ENCODE assay signal across 8 cellular contexts in genomic region chr1:28417441-28418277, GRCh38. TPM values are rescaled to one million over a fixed set of nuclear protein-coding genes. Genes with fewer than 3 reads are reported as not detected.
A peak's percentile ranks its signal among the peaks of the same experiment; 100 is the strongest.
DNase-seq lines count a peak whose midpoint lies in the region; TF ChIP-seq lines count a peak whose summit lies in the region.

No MANE protein-coding gene starts in this region.

- DNase-seq in activated naive CD4-positive, alpha-beta T cell treated with Interleukin-2 at 50 U/mL for 16 hours: peak; percentile 10
- no peak for DNase-seq in activated naive CD4-positive, alpha-beta T cell treated with anti-CD3 and anti-CD28 coated beads, Interleukin-2, amount 50 U/mL, for 16 hours
- DNase-seq in OCI-LY7 (ENCODE audit: low spot score) (no peak), stromal cell of bone marrow (ENCODE audit: low read depth) (peak; percentile 52), uterus (no peak), CD14-positive monocyte (ENCODE audit: low spot score) (no peak), T-helper 9 cell (no peak)

- no peak overlapping the region for H2AFZ ChIP-seq in OCI-LY7 (ENCODE audit: low read length)

- intact Hi-C loops in OCI-LY7 (cut with micrococcal nuclease; ENCODE audit: unreplicated experiment) (loop anchor here (5.0 kb wide), 1 partner anchor 35 kb away; no protein-coding TSS in a partner anchor), uterus (cut with DNase I; ENCODE audit: low total_unique reads) (no loop called here), CD14-positive monocyte (cut with micrococcal nuclease) (no loop called here)

- POLR2A ChIA-PET in OCI-LY7 (lab: Charles Lee): interaction anchor here (0.8 kb wide), 1 partner anchor 15 kb away, joined by 5 read pairs; no protein-coding TSS in a partner anchor

- H3K27me3 ChIP-seq in endocrine pancreas (ENCODE audit: control insufficient read depth, insufficient read depth, low read length) (no peaks in the 10 kb centered on the region), uterus (no peaks in the 10 kb centered on the region)

- no peak overlapping the region for H3K4me3 ChIP-seq in OCI-LY7 (ENCODE audit: low read depth, low read length, poor library complexity, severe bottlenecking)
- peak overlapping the region; percentile 77 for H3K4me3 ChIP-seq in endocrine pancreas (ENCODE audit: control insufficient read depth, insufficient read depth, low read length)
- no peak overlapping the region for H3K4me3 ChIP-seq in uterus

- H3K9me2 ChIP-seq in OCI-LY7 (ENCODE audit: insufficient read depth, low read length): no peaks in the 10 kb centered on the region

- H3K36me3 ChIP-seq in OCI-LY7 (ENCODE audit: insufficient read depth, low read length) (no peaks in the 10 kb centered on the region), endocrine pancreas (ENCODE audit: control insufficient read depth, insufficient read depth, low read length) (no peaks in the 10 kb centered on the region), uterus (no peaks in the 10 kb centered on the region)

- H3K4me2 ChIP-seq in OCI-LY7 (ENCODE audit: low read length): 0 out of 2 replicates have a peak overlapping the region, but pooled peaks have one; percentile 17

- peaks cover 15% of the 10 kb centered on the region for H3K4me1 Mint-ChIP-seq in CD14-positive monocyte

- no peaks in the 10 kb centered on the region for H4K20me1 ChIP-seq in OCI-LY7 (ENCODE audit: insufficient read depth, low read length)

- H3K9me3 ChIP-seq in OCI-LY7 (ENCODE audit: low read length) (no peaks in the 10 kb centered on the region), endocrine pancreas (ENCODE audit: control insufficient read depth, low read length) (no peaks in the 10 kb centered on the region), uterus (no peaks in the 10 kb centered on the region)

- H3K9me3 Mint-ChIP-seq in CD14-positive monocyte: no peaks in the 10 kb centered on the region

- no peak overlapping the region for H3K27ac ChIP-seq in OCI-LY7 (ENCODE audit: low read depth, low read length, poor library complexity, severe bottlenecking)
- H3K27ac ChIP-seq in uterus: no peak overlapping the region

- H3K4me3 Mint-ChIP-seq in CD14-positive monocyte: peak overlapping the region in 1 of 2 donors; percentile 43

- peak overlapping the region; percentile 73 for H3K9ac ChIP-seq in endocrine pancreas (ENCODE audit: control insufficient read depth, insufficient read depth, low read length)

- peaks cover 9 to 13% of the 10 kb centered on the region in 2 donors for H3K36me3 Mint-ChIP-seq in CD14-positive monocyte

- TF ChIP-seq CTCF in OCI-LY7 (conservative IDR thresholded peaks at IDR 0.05; ENCODE audit: low read length): no peak
- no peak for TF ChIP-seq CTCF in uterus (IDR thresholded peaks at IDR 0.05)
- TF ChIP-seq CTCF in CD14-positive monocyte (IDR thresholded peaks at IDR 0.05): no peak

- CTCF ChIA-PET in OCI-LY7 (lab: Charles Lee; ENCODE audit: unreplicated experiment): no interaction called here

- no peaks in the 10 kb centered on the region for H3K79me2 ChIP-seq in OCI-LY7 (ENCODE audit: insufficient read depth, low read depth, low read length)

- BruUV-seq in OCI-LY7 (replicated peaks; lab: Mats Ljungman, UMichigan): no TSS peak

- TF ChIP-seq POLR2A in uterus (IDR thresholded peaks at IDR 0.05): no peak

- peak overlapping the region in 3 of 7 donors; percentile 21 to 43 (median 25) for H3K27ac Mint-ChIP-seq in CD14-positive monocyte

- no peaks in the 10 kb centered on the region for H3K27me3 Mint-ChIP-seq in CD14-positive monocyte (ENCODE audit: low read depth in 3 of 3)

- peaks cover 12% of the 10 kb centered on the region for H3K4me1 ChIP-seq in OCI-LY7 (ENCODE audit: insufficient read depth, low read length, poor library complexity, severe bottlenecking)
- H3K4me1 ChIP-seq in endocrine pancreas (ENCODE audit: control insufficient read depth, insufficient read depth, low read length): peaks cover 6% of the 10 kb centered on the region
- peaks cover 4 to 15% of the 10 kb centered on the region in 2 donors for H3K4me1 ChIP-seq in uterus

RNA-seq across cellular contexts. Expression of gene PHACTR4, which starts 48.1 kb away (rescaled TPM):
- total RNA-seq in OCI-LY7 (2014; rRNA removed; shearing (Covaris generic)): 16.7 and 17.8 TPM in 2 replicates
- total RNA-seq in OCI-LY7 (2022): 44.9 and 47.3 TPM in 2 replicates
- total RNA-seq in uterus: 10 to 100 TPM in 3 of 4 donors, 1 to 10 TPM in 1; 9.0 to 45.2 (median 24.3) TPM
- 1 to 10 TPM; 2.9 TPM for polyA plus RNA-seq in CD14-positive monocyte

Comparison
In these comparisons a context has a peak if more than half of its experiments do, and no peak if none do; other contexts are left out.
1. DNase-seq: peak in activated naive CD4-positive, alpha-beta T cell treated with Interleukin-2 at 50 U/mL for 16 hours (single experiment) and stromal cell of bone marrow (single experiment); none in activated naive CD4-positive, alpha-beta T cell treated with anti-CD3 and anti-CD28 coated beads, Interleukin-2, amount 50 U/mL, for 16 hours (single experiment), OCI-LY7 (single experiment), uterus (0 of 2), CD14-positive monocyte (single experiment) and T-helper 9 cell (single experiment).